14 cellular contexts compared by ENCODE assay signal in the genomic region with DNA sequence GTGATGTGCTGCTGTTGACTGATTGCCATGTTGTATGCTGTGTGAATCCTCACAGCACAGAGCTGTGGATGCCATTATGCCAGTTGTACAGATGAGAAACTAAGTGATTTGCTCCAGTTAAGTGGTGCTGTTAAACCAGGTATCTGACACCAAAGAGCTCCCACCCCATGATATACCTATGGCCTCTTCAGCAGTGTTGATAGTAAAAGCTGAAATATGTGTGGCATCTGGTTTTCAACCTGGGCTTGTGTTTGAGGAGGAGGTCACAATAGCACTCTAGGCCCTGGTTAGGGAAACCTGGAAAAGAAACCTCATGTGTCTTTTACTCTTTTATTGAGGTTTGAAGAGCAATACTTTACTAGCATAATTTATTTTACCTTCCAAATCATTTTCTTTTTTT. TPM values are rescaled to one million over a fixed set of nuclear protein-coding genes. Genes with fewer than 3 reads are reported as not detected.
DNase-seq lines count a peak whose midpoint lies in the region; ATAC-seq, FAIRE-seq and TF ChIP-seq lines count a peak whose summit lies in the region.
"Had no signal": no experiment of that assay in that cellular context is flagged by ENCODE, and none has a peak within 500 bp of the region (broad histone marks: within the 10 kb centered on the region; RNA-seq: fewer than 3 reads in every experiment).

No MANE protein-coding gene starts in this region.

- no peak for TF ChIP-seq CTCF in SK-N-SH (IDR thresholded peaks at IDR 0.05)
- no peak for TF ChIP-seq CTCF in HepG2 (CRISPR knock-in tag; IDR thresholded peaks at IDR 0.05)

- peaks cover 0 to 8% of the 10 kb centered on the region in 2 experiments for H3K36me3 ChIP-seq in SK-N-SH (replicated peaks in 1 of 2; ENCODE audit: control insufficient read depth in 1 of 2, insufficient read depth in 2 of 2, low read length in 1 of 2)
- peaks cover 2 to 3% of the 10 kb centered on the region in 2 experiments; a peak in 2 of 5 replicates for H3K36me3 ChIP-seq in HepG2 (replicated peaks in 1 of 2; ENCODE audit: control insufficient read depth in 1 of 2, insufficient read depth in 2 of 2, low read length in 2 of 2)

- ATAC-seq in SK-N-SH treated with all-trans-retinoic acid at 6 μM for 48 hours, result no peak; the same call in 2 of the 3 replicates
- ATAC-seq in HepG2, result peak; percentile 41; the same call in 2 of the 3 replicates
- no peak for ATAC-seq in HG03354 (IDR thresholded peaks at IDR 0.05; ENCODE audit: poor library complexity, severe bottlenecking, unreplicated experiment)
- ATAC-seq: Panc1 had no signal

- BruUV-seq in HepG2 (replicated peaks; lab: Mats Ljungman, UMichigan), result no TSS peak

- peaks cover 6 to 7% of the 10 kb centered on the region in 2 experiments; a peak in 2 of 4 replicates for H3K4me1 ChIP-seq in SK-N-SH (ENCODE audit: control insufficient read depth in 1 of 2, insufficient read depth in 2 of 2, low read depth in 1 of 2, low read length in 1 of 2)
- peaks cover 17% of the 10 kb centered on the region for H3K4me1 ChIP-seq in HepG2 (ENCODE audit: insufficient read depth, low read length)

- peaks cover 3% of the 10 kb centered on the region for H3F3A ChIP-seq in SK-N-SH (replicated peaks; ENCODE audit: insufficient read depth)

- DNase-seq in SK-N-SH (no peak), caudate nucleus (lab: John Stamatoyannopoulos, UW) (no peak), HepG2 (ENCODE audit: low spot score) (no peak), urothelium cell line (ENCODE audit: low spot score) (no peak), COLO668 (lab: John Stamatoyannopoulos, UW; ENCODE audit: unreplicated experiment) (no peak), hepatic stellate cell (ENCODE audit: low spot score) (no peak)
- DNase-seq: MV-4-11, NCI-H1436, NCI-H2029 treated with DMSO at 0.1 percent for 48 hours, SHP77 had no signal

- TF ChIP-seq POLR2A in HepG2 (IDR thresholded peaks at IDR 0.05; ENCODE audit: insufficient read depth in 1 of 2, low read depth in 2 of 2, low read length in 2 of 2), result no peak

- peak overlapping the region; percentile 17; the same call in 1 of the 2 replicates for H3K4me2 ChIP-seq in SK-N-SH
- no peak overlapping the region for H3K4me2 ChIP-seq in HepG2 (ENCODE audit: low read depth, low read length)
- H3K4me2 ChIP-seq: BLaER1 treated with 17β-estradiol and CSF1 and Interleukin-3, amounts not matched to agents 10 nM and 100 nM had no signal

- H2AFZ ChIP-seq in SK-N-SH (ENCODE audit: low read depth) (no peak overlapping the region), HepG2 (ENCODE audit: low read length) (no peak overlapping the region)

- no peaks in the 10 kb centered on the region for H3K9me2 ChIP-seq in SK-N-SH

- H4K20me1 ChIP-seq in SK-N-SH (ENCODE audit: insufficient read depth), result peaks cover 15% of the 10 kb centered on the region
- H4K20me1 ChIP-seq in HepG2 (ENCODE audit: insufficient read depth, low read length), result no peaks in the 10 kb centered on the region

- H3K9ac ChIP-seq in SK-N-SH, result no peak overlapping the region
- no peak overlapping the region for H3K9ac ChIP-seq in HepG2 (ENCODE audit: insufficient read depth, low read depth, low read length)
- H3K9ac ChIP-seq: BLaER1 treated with 17β-estradiol and CSF1 and Interleukin-3, amounts not matched to agents 10 nM and 100 nM had no signal

- in situ Hi-C loops in HepG2 (cut with HindIII; ENCODE audit: extremely low pct_ligation_motif_present, low pct_unique_long_range_greater_than_20kb), result no loop called here

- H3K27me3 ChIP-seq in SK-N-SH (ENCODE audit: insufficient read depth) (no peaks in the 10 kb centered on the region), HepG2 (ENCODE audit: control insufficient read depth in 1 of 2, insufficient read depth in 2 of 2, low read length in 2 of 2) (no peaks in the 10 kb centered on the region)
- H3K27me3 ChIP-seq: BLaER1 treated with 17β-estradiol and CSF1 and Interleukin-3, amounts not matched to agents 10 nM and 100 nM had no signal

- CTCF ChIA-PET in SK-N-SH (lab: Yijun Ruan, JAX) (interaction anchor here (0.6 to 1.5 kb wide), 3 partner anchors 9 to 122 kb away, joined by 3 read pairs; no protein-coding TSS in a partner anchor), HepG2 (lab: Yijun Ruan, JAX; ENCODE audit: low intra/inter-chr PET ratio, low total read pairs) (no interaction called here)

- POLR2A ChIA-PET in SK-N-SH (lab: Yijun Ruan, JAX), result no interaction called here
- POLR2A ChIA-PET in HepG2 (lab: Yijun Ruan, JAX), result interaction anchor here (1.4 kb wide), 1 partner anchor 58 kb away, joined by 3 read pairs; no protein-coding TSS in a partner anchor

- H3K9me3 ChIP-seq in SK-N-SH (no peaks in the 10 kb centered on the region), HepG2 (ENCODE audit: low read length) (no peaks in the 10 kb centered on the region)
- H3K9me3 ChIP-seq: BLaER1 treated with 17β-estradiol and CSF1 and Interleukin-3, amounts not matched to agents 10 nM and 100 nM had no signal

- TF ChIP-seq EP300 in SK-N-SH (IDR thresholded peaks at IDR 0.05; ENCODE audit: borderline replicate concordance in 1 of 2, low read depth in 1 of 2, low read length in 1 of 2) (no peak), HepG2 (IDR thresholded peaks at IDR 0.05; ENCODE audit: low read depth in 2 of 2, low read length in 2 of 2) (no peak), HepG2 (CRISPR knock-in tag; IDR thresholded peaks at IDR 0.05; ENCODE audit: borderline replicate concordance) (no peak)

- H3K27ac ChIP-seq in SK-N-SH (ENCODE audit: low read depth in 2 of 2, low read length in 1 of 2) (peak overlapping the region; percentile 24 to 45; a peak in 3 of 4 replicates), caudate nucleus (ENCODE audit: low read depth, low read length) (peak overlapping the region; percentile 19), HepG2 (ENCODE audit: extremely low read length, insufficient read depth, low read length) (no peak overlapping the region)
- H3K27ac ChIP-seq: BLaER1 treated with 17β-estradiol and CSF1 and Interleukin-3, amounts not matched to agents 10 nM and 100 nM had no signal

- TF ChIP-seq RAD21 in SK-N-SH (IDR thresholded peaks at IDR 0.05; ENCODE audit: low read length) (no peak), HepG2 (CRISPR knock-in tag; IDR thresholded peaks at IDR 0.05) (no peak)

- intact Hi-C loops in HepG2 (cut with micrococcal nuclease; ENCODE audit: unreplicated experiment), result no loop called here

- no peak for FAIRE-seq in HepG2 (lab: Jason Lieb, UNC)
- FAIRE-seq in urothelium cell line (lab: Jason Lieb, UNC), result peak; percentile 56

- H3K4me3 ChIP-seq in SK-N-SH (ENCODE audit: low read depth in 2 of 2, low read length in 1 of 2), result no peak overlapping the region
- H3K4me3 ChIP-seq in HepG2 (replicated peaks in 1 of 3; ENCODE audit: insufficient read depth in 1 of 3, low read depth in 2 of 3, low read length in 3 of 3), result no peak overlapping the region
- H3K4me3 ChIP-seq: BLaER1 treated with 17β-estradiol and CSF1 and Interleukin-3, amounts not matched to agents 10 nM and 100 nM had no signal

- H3K79me2 ChIP-seq in SK-N-SH (ENCODE audit: insufficient read depth) (peaks cover 54% of the 10 kb centered on the region), HepG2 (ENCODE audit: insufficient read depth, low read length) (no peaks in the 10 kb centered on the region)

TF ChIP-seq in SK-N-SH treated with all-trans-retinoic acid at 6 μM for 48 hours, 23 proteins besides CTCF, POLR2A, EP300 and RAD21 (continues in another document):
- no peak for TF ChIP-seq ISL1 (CRISPR knock-in tag; IDR thresholded peaks at IDR 0.05)

RNA-seq across cellular contexts. Expression of a gene that starts 21.4 kb away (rescaled TPM):
- polyA plus RNA-seq in SK-N-SH (2012; rRNA removed) (3.6 and 4.1 TPM in 2 replicates), HepG2 (2011; rRNA removed) (4.9 and 5.5 TPM in 2 replicates)
- 1.6 and 2.0 TPM in 2 replicates for polyA plus RNA-seq in SK-N-SH (2012; cell fraction: cytosol; rRNA removed)
- polyA plus RNA-seq in SK-N-SH (2012; cell fraction: nucleus; rRNA removed), result 9.8 and 12.6 TPM in 2 replicates
- 14.4 and 14.8 TPM in 2 replicates for total RNA-seq in HepG2 (2016; rRNA removed; fragmentation: Illumina TruSeq; extraction: Trizol)
- 7.6 and 9.0 TPM in 2 replicates for total RNA-seq in HepG2 (2016; cell fraction: cytosol; rRNA removed; fragmentation: Illumina TruSeq; extraction: Trizol; ENCODE audit: low read depth)
- total RNA-seq in HepG2 (2016; cell fraction: insoluble cytoplasmic fraction; rRNA removed; fragmentation: Illumina TruSeq; extraction: Trizol), result 12.0 and 15.1 TPM in 2 replicates
- 7.8 and 8.1 TPM in 2 replicates for total RNA-seq in HepG2 (2016; cell fraction: membrane; rRNA removed; fragmentation: Illumina TruSeq; extraction: Trizol)
- total RNA-seq in HepG2 (2016; cell fraction: nucleus; rRNA removed; fragmentation: Illumina TruSeq; extraction: Trizol), result 22.2 and 23.7 TPM in 2 replicates
- polyA plus RNA-seq in HepG2 (2011; cell fraction: cytosol; rRNA removed), result 1.9 and 2.3 TPM in 2 replicates
- 13.0 and 13.7 TPM in 2 replicates for polyA plus RNA-seq in HepG2 (2011; cell fraction: nucleus; rRNA removed)
- polyA plus RNA-seq in HepG2 (2012), result 5.0 and 5.8 TPM in 2 replicates
- 0.18 and 0.20 TPM in 2 replicates for polyA plus RNA-seq in HepG2 (2016; cell fraction: cytosol; fragmentation: Illumina TruSeq; extraction: Trizol; ENCODE audit: low read depth)
- 4.3 and 4.8 TPM in 2 replicates for polyA plus RNA-seq in HepG2 (2016; cell fraction: insoluble cytoplasmic fraction; fragmentation: Illumina TruSeq; extraction: Trizol; ENCODE audit: low read depth)
- polyA plus RNA-seq in HepG2 (2016; cell fraction: membrane; fragmentation: Illumina TruSeq; extraction: Trizol; ENCODE audit: low read depth), result 0.70 and 0.93 TPM in 2 replicates
- polyA plus RNA-seq in HepG2 (2016; cell fraction: nucleus; fragmentation: Illumina TruSeq; extraction: Trizol; ENCODE audit: insufficient read depth, low read depth), result 20.2 and 20.5 TPM in 2 replicates
- 21.7 and 33.6 TPM in 2 replicates for polyA minus RNA-seq in HepG2 (2011; rRNA and poly(A)+ RNA removed; ENCODE audit: low replicate concordance)
- 7.8 and 11.7 TPM in 2 replicates for polyA minus RNA-seq in HepG2 (2011; cell fraction: cytosol; rRNA and poly(A)+ RNA removed)
- 33.7 and 44.8 TPM in 2 replicates for polyA minus RNA-seq in HepG2 (2011; cell fraction: nucleus; rRNA and poly(A)+ RNA removed)
